1 cellular context compared by ENCODE assay signal in genomic region chr21:36039861-36040260, GRCh38.
TF ChIP-seq lines count a peak whose summit lies in the region.

No MANE protein-coding gene starts in this region.

TF ChIP-seq in GM23338, 12 proteins besides CTCF, POLR2A, EP300 and RAD21 (continued from another document):
- TF ChIP-seq ZNF462 (CRISPR knock-in tag; IDR thresholded peaks at IDR 0.05): no peak
- no peak for TF ChIP-seq EZH2 (IDR thresholded peaks at IDR 0.05; ENCODE audit: low read depth, unreplicated experiment)
- TF ChIP-seq JUNB (IDR thresholded peaks at IDR 0.05; ENCODE audit: unreplicated experiment): no peak
- no peak for TF ChIP-seq STAT1 (IDR thresholded peaks at IDR 0.05; ENCODE audit: unreplicated experiment)
- TF ChIP-seq CREB1 (CRISPR knock-in tag; IDR thresholded peaks at IDR 0.05; ENCODE audit: low read depth): no peak
- TF ChIP-seq POLR2AphosphoS5 (IDR thresholded peaks at IDR 0.05; ENCODE audit: low read depth): no peak
- no peak for TF ChIP-seq ETS1 (IDR thresholded peaks at IDR 0.05)
- no peak for TF ChIP-seq NANOG (IDR thresholded peaks at IDR 0.05; ENCODE audit: borderline replicate concordance)
- TF ChIP-seq REST (IDR thresholded peaks at IDR 0.05; ENCODE audit: unreplicated experiment): no peak
- TF ChIP-seq EZH2phosphoT487 (IDR thresholded peaks at IDR 0.05; ENCODE audit: unreplicated experiment): no peak
- TF ChIP-seq ZNF331 (CRISPR knock-in tag; IDR thresholded peaks at IDR 0.05; ENCODE audit: low read depth): no peak
TF ChIP-seq in GM23338: peak in this region for 0.
